ENCODE assay signal across 27 cellular contexts in genomic region chr19:52099497-52100138, GRCh38. TPM values are rescaled to one million over a fixed set of nuclear protein-coding genes. Genes with fewer than 3 reads are reported as not detected.
DNase-seq lines count a peak whose midpoint lies in the region; FAIRE-seq and TF ChIP-seq lines count a peak whose summit lies in the region.
"Had no signal": no experiment of that assay in that cellular context is flagged by ENCODE, and none has a peak within 500 bp of the region (broad histone marks: within the 10 kb centered on the region; RNA-seq: fewer than 3 reads in every experiment).

No MANE protein-coding gene starts in this region.

- H2BK120ac ChIP-seq in trophoblast cell (ENCODE audit: insufficient read depth, low read length, poor library complexity) = no peak overlapping the region

- H4K12ac ChIP-seq in trophoblast cell (ENCODE audit: low read depth, low read length) = no peak overlapping the region

- H3K27ac ChIP-seq in trophoblast cell (ENCODE audit: low read depth, low read length) = no peak overlapping the region
- H3K27ac ChIP-seq: GM23248, testis, WERI-Rb-1 had no signal

- H2AFZ ChIP-seq in trophoblast cell (ENCODE audit: insufficient read depth, low read length, poor library complexity) = no peak overlapping the region
- H2AFZ ChIP-seq: GM23248 had no signal

- no peak overlapping the region for H2BK12ac ChIP-seq in trophoblast cell (ENCODE audit: low read length)

- H3K14ac ChIP-seq in trophoblast cell (ENCODE audit: low read length) = no peak overlapping the region

- H3K27me3 Mint-ChIP-seq in type B pancreatic cell = no peaks in the 10 kb centered on the region
- H3K27me3 Mint-ChIP-seq: activated naive CD4-positive, alpha-beta T cell treated with anti-CD3 and anti-CD28 coated beads, Interleukin-2, amount 50 U/mL, for 24 hours; activated T-helper 17 cell treated with anti-CD3 and anti-CD28 coated beads, Interleukin-2, amount 50 U/mL, for 72 hours; CD4-positive, CD25-positive, alpha-beta regulatory T cell; dendritic cell treated with granulocyte-macrophage colony-stimulating factor and Interleukin-4, amounts not matched to agents 40 ng/mL and 50 ng/mL, for 4 days; memory B cell had no signal

- no peak overlapping the region for H2BK5ac ChIP-seq in trophoblast cell (ENCODE audit: low read depth, low read length, poor library complexity)

- no peaks in the 10 kb centered on the region for H3K4me1 ChIP-seq in trophoblast cell (ENCODE audit: control insufficient read depth in 1 of 2, insufficient read depth in 2 of 2, low read length in 2 of 2)

- no peaks in the 10 kb centered on the region for H3K27me3 ChIP-seq in trophoblast cell (ENCODE audit: insufficient read depth, low read length)
- H3K27me3 ChIP-seq: testis had no signal

- no peak overlapping the region for H3K18ac ChIP-seq in trophoblast cell (ENCODE audit: low read length)

- peak overlapping the region; percentile 7 for H3K4me3 Mint-ChIP-seq in type B pancreatic cell
- H3K4me3 Mint-ChIP-seq: activated naive CD4-positive, alpha-beta T cell treated with anti-CD3 and anti-CD28 coated beads, Interleukin-2, amount 50 U/mL, for 24 hours; activated T-helper 17 cell treated with anti-CD3 and anti-CD28 coated beads, Interleukin-2, amount 50 U/mL, for 72 hours; dendritic cell treated with granulocyte-macrophage colony-stimulating factor and Interleukin-4, amounts not matched to agents 40 ng/mL and 50 ng/mL, for 4 days; memory B cell had no signal

- H3K4ac ChIP-seq in trophoblast cell (ENCODE audit: low read depth, low read length) = no peak overlapping the region

- H4K91ac ChIP-seq in trophoblast cell (ENCODE audit: low read depth, low read length) = no peak overlapping the region

- no peak overlapping the region for H3K27ac Mint-ChIP-seq in type B pancreatic cell
- H3K27ac Mint-ChIP-seq: activated naive CD4-positive, alpha-beta T cell treated with anti-CD3 and anti-CD28 coated beads, Interleukin-2, amount 50 U/mL, for 24 hours; activated T-helper 17 cell treated with anti-CD3 and anti-CD28 coated beads, Interleukin-2, amount 50 U/mL, for 72 hours; CD4-positive, CD25-positive, alpha-beta regulatory T cell; dendritic cell treated with granulocyte-macrophage colony-stimulating factor and Interleukin-4, amounts not matched to agents 40 ng/mL and 50 ng/mL, for 4 days; memory B cell had no signal

- no CpG with 5 or more reads among the region's 2 CpGs for WGBS in trophoblast cell (ENCODE audit: extremely low coverage, insufficient coverage, insufficient read length)

- TF ChIP-seq POLR2A in H54 (IDR thresholded peaks at IDR 0.05; ENCODE audit: low read depth, low read length) = no peak

- no peak overlapping the region for H3K4me3 ChIP-seq in fibroblast of mammary gland (ENCODE audit: control insufficient read depth, low read depth, low read length)
- H3K4me3 ChIP-seq in trophoblast cell (ENCODE audit: low read depth, low read length) = no peak overlapping the region
- H3K4me3 ChIP-seq: GM23248, testis had no signal

- DNase-seq in H54 (ENCODE audit: insufficient read length, low spot score) = no peak
- DNase-seq in RKO (ENCODE audit: low spot score) = peak; percentile 94
- peak; percentile 59 for DNase-seq in fibroblast of mammary gland (ENCODE audit: low read depth)
- DNase-seq in type B pancreatic cell (ENCODE audit: extremely low spot score, unreplicated experiment) = no peak
- no peak for DNase-seq in NOMO-1 (lab: John Stamatoyannopoulos, UW; ENCODE audit: unreplicated experiment in 2 of 2)
- no peak for DNase-seq in trophoblast cell
- DNase-seq in NCI-H128 (lab: John Stamatoyannopoulos, UW; ENCODE audit: unreplicated experiment) = no peak
- DNase-seq: activated CD4-positive, alpha-beta T cell treated with anti-CD3 and anti-CD28 coated beads, Interleukin-2, amount 50 U/mL, for 48 hours; activated CD8-positive, alpha-beta memory T cell treated with anti-CD3 and anti-CD28 coated beads, Interleukin-2, amount 50 U/mL, for 4 hours; anterior cingulate cortex; caudate nucleus; CD4-positive, CD25-positive, alpha-beta regulatory T cell; GDM1; GM23248; NCI-H1048; NCI-H1930; NCI-H774; occipital lobe; retina; stimulated activated CD4-positive, alpha-beta T cell treated with anti-CD3 and anti-CD28 coated beads, Interleukin-2, amount 100 ng/mL, for 48 hours; stimulated activated naive CD4-positive, alpha-beta T cell; testis; WERI-Rb-1 had no signal

- no peaks in the 10 kb centered on the region for H3K36me3 ChIP-seq in trophoblast cell (ENCODE audit: control insufficient read depth in 1 of 2, insufficient read depth in 2 of 2, low read length in 2 of 2)
- H3K36me3 ChIP-seq: WERI-Rb-1 had no signal

- H3K9me3 ChIP-seq in trophoblast cell (ENCODE audit: insufficient read depth, low read depth, low read length) = peaks cover 9% of the 10 kb centered on the region

- TF ChIP-seq CTCF in fibroblast of mammary gland (conservative IDR thresholded peaks at IDR 0.05; ENCODE audit: control insufficient read depth, insufficient read depth, low read depth, low read length) (no peak), type B pancreatic cell (conservative IDR thresholded peaks at IDR 0.05) (no peak)

- H3K9ac ChIP-seq in trophoblast cell (ENCODE audit: low read length) = no peak overlapping the region
- H3K9ac ChIP-seq: GM23248 had no signal

- peaks cover 6% of the 10 kb centered on the region for H3K79me1 ChIP-seq in trophoblast cell (ENCODE audit: low read length)

- no peak overlapping the region for H4K8ac ChIP-seq in trophoblast cell (ENCODE audit: low read depth, low read length)

- peak; percentile 20 for FAIRE-seq in H54 (lab: Jason Lieb, UNC)

- H3K36me3 Mint-ChIP-seq in type B pancreatic cell = peaks cover 3% of the 10 kb centered on the region

- peaks cover 5% of the 10 kb centered on the region for H3K79me2 ChIP-seq in trophoblast cell (ENCODE audit: control insufficient read depth, insufficient read depth, low read length, poor library complexity)

- no peak overlapping the region for H2AK5ac ChIP-seq in trophoblast cell (ENCODE audit: low read length)

- no peak overlapping the region for H3K4me2 ChIP-seq in trophoblast cell (ENCODE audit: low read length)

- peaks cover 4% of the 10 kb centered on the region for H3K9me3 Mint-ChIP-seq in type B pancreatic cell

- no peak overlapping the region for H3K23ac ChIP-seq in trophoblast cell (ENCODE audit: low read length)

- H3K4me1 Mint-ChIP-seq in type B pancreatic cell (ENCODE audit: unreplicated experiment) = peaks cover 3% of the 10 kb centered on the region

RNA-seq across cellular contexts. Expression of gene ZNF841, which starts 4.1 kb away (rescaled TPM):
- total RNA-seq in type B pancreatic cell (ENCODE audit: low replicate concordance) = 27.7 and 35.7 TPM in 2 replicates
- polyA plus RNA-seq in trophoblast cell (2013) = 15.2 and 15.4 TPM in 2 replicates

RNA-seq across cellular contexts. Expression of gene ZNF616, which starts 40.1 kb away (rescaled TPM):
- 18.7 and 26.5 TPM in 2 replicates for total RNA-seq in type B pancreatic cell (ENCODE audit: low replicate concordance)
- 7.2 and 7.4 TPM in 2 replicates for polyA plus RNA-seq in trophoblast cell (2013)

RNA-seq across cellular contexts. Expression of gene ZNF432, which starts 51.0 kb away (rescaled TPM):
- 12.7 and 19.1 TPM in 2 replicates for total RNA-seq in type B pancreatic cell (ENCODE audit: low replicate concordance)
- polyA plus RNA-seq in trophoblast cell (2013) = 10.8 and 11.5 TPM in 2 replicates

Comparison
In these comparisons a context has a peak if more than half of its experiments do, and no peak if none do; other contexts are left out.
1. DNase-seq: peak in RKO (single experiment) and fibroblast of mammary gland (single experiment); none in H54 (single experiment), type B pancreatic cell (single experiment), NOMO-1 (0 of 2), trophoblast cell (0 of 2) and NCI-H128 (single experiment).